10 cellular contexts compared by ENCODE assay signal in genomic region chr14:21096438-21096837, GRCh38. TPM values are rescaled to one million over a fixed set of nuclear protein-coding genes. Genes with fewer than 3 reads are reported as not detected.
DNase-seq lines count a peak whose midpoint lies in the region; ATAC-seq and TF ChIP-seq lines count a peak whose summit lies in the region.
"Had no signal": no experiment of that assay in that cellular context is flagged by ENCODE, and none has a peak within 500 bp of the region (broad histone marks: within the 10 kb centered on the region; RNA-seq: fewer than 3 reads in every experiment).

No MANE protein-coding gene starts in this region.

- H3K27me3 ChIP-seq in lower lobe of right lung (ENCODE audit: low read depth) (no peaks in the 10 kb centered on the region), testis (no peaks in the 10 kb centered on the region)

- ATAC-seq in activated T-helper 17 cell treated with anti-CD3 and anti-CD28 coated beads, Interleukin-2, amount 50 U/mL, for 72 hours (replicated peaks) = no peak
- no peak for ATAC-seq in lower lobe of right lung

- H3K4me3 Mint-ChIP-seq in activated CD4-positive, alpha-beta T cell treated with anti-CD3 and anti-CD28 coated beads, Interleukin-2, amount 10 ng/mL, durations not matched to agents 24 days and 14 days = no peak overlapping the region
- peak overlapping the region; percentile 77 for H3K4me3 Mint-ChIP-seq in activated T-helper 17 cell treated with anti-CD3 and anti-CD28 coated beads, Interleukin-2, amount 50 U/mL, for 72 hours

- H3K4me1 ChIP-seq in lower lobe of right lung (peaks cover 31% of the 10 kb centered on the region), testis (peaks cover 33% of the 10 kb centered on the region)

- H3K27ac ChIP-seq in lower lobe of right lung (peak overlapping the region; percentile 1), testis (peak overlapping the region; percentile 87 to 94), coronary artery (peak overlapping the region in 1 of 2 donors; percentile 97)

- H3K36me3 ChIP-seq in lower lobe of right lung (peaks cover 22% of the 10 kb centered on the region), testis (ENCODE audit: low read depth, missing control alignments) (no peaks in the 10 kb centered on the region)

- H3K9me3 Mint-ChIP-seq in activated CD4-positive, alpha-beta T cell treated with anti-CD3 and anti-CD28 coated beads, Interleukin-2, amount 10 ng/mL, durations not matched to agents 24 days and 14 days = no peaks in the 10 kb centered on the region
- no peaks in the 10 kb centered on the region for H3K9me3 Mint-ChIP-seq in activated T-helper 17 cell treated with anti-CD3 and anti-CD28 coated beads, Interleukin-2, amount 50 U/mL, for 72 hours
- H3K9me3 Mint-ChIP-seq: memory B cell had no signal

- 45 to 51% methylated on average over 2 to 3 of the region's 3 CpGs for WGBS in testis, 2 donors

- TF ChIP-seq CTCF in lower lobe of right lung (IDR thresholded peaks at IDR 0.05) (no peak), testis (IDR thresholded peaks at IDR 0.05) (no peak), coronary artery (IDR thresholded peaks at IDR 0.05) (no peak)

- H3K36me3 Mint-ChIP-seq in activated CD4-positive, alpha-beta T cell treated with anti-CD3 and anti-CD28 coated beads, Interleukin-2, amount 10 ng/mL, durations not matched to agents 24 days and 14 days (ENCODE audit: low read depth) = peaks cover 2% of the 10 kb centered on the region
- H3K36me3 Mint-ChIP-seq in activated T-helper 17 cell treated with anti-CD3 and anti-CD28 coated beads, Interleukin-2, amount 50 U/mL, for 72 hours (ENCODE audit: low read depth) = peaks cover 9% of the 10 kb centered on the region
- H3K36me3 Mint-ChIP-seq: memory B cell had no signal

- intact Hi-C loops in activated CD4-positive, alpha-beta T cell treated with anti-CD3 and anti-CD28 coated beads, Interleukin-2, amount 10 ng/mL, durations not matched to agents 24 days and 14 days (cut with micrococcal nuclease) = no loop called here
- intact Hi-C loops in lower lobe of right lung (cut with DNase I) = loop anchor here (5.0 kb wide), 1 partner anchor 74 kb away; no protein-coding TSS in a partner anchor
- intact Hi-C loops in testis (cut with DNase I; ENCODE audit: low total_unique reads) = loop anchor here (10.0 kb wide), 1 partner anchor 82 kb away; no protein-coding TSS in a partner anchor
- intact Hi-C loops in posterior cingulate gyrus (cut with DNase I) = no loop called here

- no peaks in the 10 kb centered on the region for H3K9me3 ChIP-seq in lower lobe of right lung
- no peaks in the 10 kb centered on the region for H3K9me3 ChIP-seq in testis

- H3K4me3 ChIP-seq in lower lobe of right lung (no peak overlapping the region), testis (no peak overlapping the region), coronary artery (no peak overlapping the region)

- TF ChIP-seq POLR2A in testis (IDR thresholded peaks at IDR 0.05) = no peak

- H3K4me1 Mint-ChIP-seq in activated CD4-positive, alpha-beta T cell treated with anti-CD3 and anti-CD28 coated beads, Interleukin-2, amount 10 ng/mL, durations not matched to agents 24 days and 14 days = peaks cover 18% of the 10 kb centered on the region
- peaks cover 11% of the 10 kb centered on the region for H3K4me1 Mint-ChIP-seq in activated T-helper 17 cell treated with anti-CD3 and anti-CD28 coated beads, Interleukin-2, amount 50 U/mL, for 72 hours

- DNase-seq in activated CD4-positive, alpha-beta T cell treated with anti-CD3 and anti-CD28 coated beads, Interleukin-2, amount 10 ng/mL, durations not matched to agents 24 days and 14 days = peak; percentile 56
- DNase-seq in activated CD4-positive, alpha-beta T cell treated with anti-CD3 and anti-CD28 coated beads for 1 hour = no peak
- no peak for DNase-seq in lower lobe of right lung
- no peak for DNase-seq in testis
- no peak for DNase-seq in posterior cingulate gyrus
- no peak for DNase-seq in coronary artery (ENCODE audit: low spot score)
- no peak for DNase-seq in NCI-H446 treated with DMSO at 0.1 percent for 48 hours (lab: John Stamatoyannopoulos, UW)

- peaks cover 21% of the 10 kb centered on the region for H3K27me3 Mint-ChIP-seq in activated CD4-positive, alpha-beta T cell treated with anti-CD3 and anti-CD28 coated beads, Interleukin-2, amount 10 ng/mL, durations not matched to agents 24 days and 14 days
- H3K27me3 Mint-ChIP-seq in activated T-helper 17 cell treated with anti-CD3 and anti-CD28 coated beads, Interleukin-2, amount 50 U/mL, for 72 hours = no peaks in the 10 kb centered on the region

- no peak overlapping the region for H3K27ac Mint-ChIP-seq in activated CD4-positive, alpha-beta T cell treated with anti-CD3 and anti-CD28 coated beads, Interleukin-2, amount 10 ng/mL, durations not matched to agents 24 days and 14 days
- peak overlapping the region; percentile 81 for H3K27ac Mint-ChIP-seq in activated T-helper 17 cell treated with anti-CD3 and anti-CD28 coated beads, Interleukin-2, amount 50 U/mL, for 72 hours

RNA-seq across cellular contexts. Expression of gene ZNF219, which starts 2.0 kb away (rescaled TPM):
- 6.5 and 8.3 TPM in 2 replicates for total RNA-seq in activated CD4-positive, alpha-beta T cell treated with anti-CD3 and anti-CD28 coated beads, Interleukin-2, amount 10 ng/mL, durations not matched to agents 24 days and 14 days
- total RNA-seq in activated T-helper 17 cell treated with anti-CD3 and anti-CD28 coated beads, Interleukin-2, amount 50 U/mL, for 72 hours = 10 to 100 TPM in 1 of 2 donors, 1 to 10 TPM in 1; 9.6 to 18.3 TPM
- total RNA-seq in lower lobe of right lung (46.1 TPM), testis (10 to 100 TPM; 42.8 to 64.8 TPM)
- 17.7 TPM for polyA plus RNA-seq in testis (ENCODE audit: insufficient read depth, low read depth, low replicate concordance)

RNA-seq across cellular contexts. Expression of gene TMEM253, which starts 4.4 kb away (rescaled TPM):
- not detected in 2 replicates for total RNA-seq in activated CD4-positive, alpha-beta T cell treated with anti-CD3 and anti-CD28 coated beads, Interleukin-2, amount 10 ng/mL, durations not matched to agents 24 days and 14 days
- total RNA-seq in activated T-helper 17 cell treated with anti-CD3 and anti-CD28 coated beads, Interleukin-2, amount 50 U/mL, for 72 hours = not detected
- total RNA-seq in lower lobe of right lung = 0.50 TPM
- under 1 TPM in 1 of 2 donors, not detected in 1; 0.50 TPM for total RNA-seq in testis
- polyA plus RNA-seq in testis (ENCODE audit: insufficient read depth, low read depth, low replicate concordance) = 0.65 TPM

RNA-seq across cellular contexts. Expression of gene ARHGEF40, which starts 26.3 kb away (rescaled TPM):
- total RNA-seq in activated CD4-positive, alpha-beta T cell treated with anti-CD3 and anti-CD28 coated beads, Interleukin-2, amount 10 ng/mL, durations not matched to agents 24 days and 14 days = not detected in 2 replicates
- under 1 TPM in 1 of 2 donors, not detected in 1; 0.26 TPM for total RNA-seq in activated T-helper 17 cell treated with anti-CD3 and anti-CD28 coated beads, Interleukin-2, amount 50 U/mL, for 72 hours
- total RNA-seq in lower lobe of right lung (28.5 TPM), testis (10 to 100 TPM; 30.5 to 36.9 TPM)
- polyA plus RNA-seq in testis (ENCODE audit: insufficient read depth, low read depth, low replicate concordance) = 22.0 TPM

RNA-seq across cellular contexts. Expression of gene RNASE8, which starts 38.8 kb away (rescaled TPM):
- total RNA-seq in activated CD4-positive, alpha-beta T cell treated with anti-CD3 and anti-CD28 coated beads, Interleukin-2, amount 10 ng/mL, durations not matched to agents 24 days and 14 days = not detected in 2 replicates
- not detected for total RNA-seq in activated T-helper 17 cell treated with anti-CD3 and anti-CD28 coated beads, Interleukin-2, amount 50 U/mL, for 72 hours
- not detected for total RNA-seq in lower lobe of right lung
- not detected for total RNA-seq in testis
- polyA plus RNA-seq in testis (ENCODE audit: insufficient read depth, low read depth, low replicate concordance) = not detected
- total RNA-seq: urinary bladder had no signal
- polyA plus RNA-seq: urinary bladder had no signal

RNA-seq across cellular contexts. Expression of gene RNASE7, which starts 54.3 kb away (rescaled TPM):
- not detected in 2 replicates for total RNA-seq in activated CD4-positive, alpha-beta T cell treated with anti-CD3 and anti-CD28 coated beads, Interleukin-2, amount 10 ng/mL, durations not matched to agents 24 days and 14 days
- not detected for total RNA-seq in activated T-helper 17 cell treated with anti-CD3 and anti-CD28 coated beads, Interleukin-2, amount 50 U/mL, for 72 hours
- total RNA-seq in lower lobe of right lung (not detected), testis (under 1 TPM; 0.43 to 0.55 TPM)
- 0.24 TPM for polyA plus RNA-seq in testis (ENCODE audit: insufficient read depth, low read depth, low replicate concordance)
- total RNA-seq: urinary bladder had no signal

Comparison
In these comparisons a context has a peak if more than half of its experiments do, and no peak if none do; other contexts are left out.
1. RNA of gene ARHGEF40, which starts 26.3 kb away (total RNA-seq): 30.5 to 36.9 TPM in testis and 28.5 TPM in lower lobe of right lung (single experiment); 0.26 TPM in activated T-helper 17 cell treated with anti-CD3 and anti-CD28 coated beads, Interleukin-2, amount 50 U/mL, for 72 hours and not detected in activated CD4-positive, alpha-beta T cell treated with anti-CD3 and anti-CD28 coated beads, Interleukin-2, amount 10 ng/mL, durations not matched to agents 24 days and 14 days; every median in the first group is over 10 times any median in the second.
2. intact Hi-C loops: an anchor here in lower lobe of right lung (5.0 kb wide) and testis (10.0 kb wide); none called in activated CD4-positive, alpha-beta T cell treated with anti-CD3 and anti-CD28 coated beads, Interleukin-2, amount 10 ng/mL, durations not matched to agents 24 days and 14 days and posterior cingulate gyrus.